11 cellular contexts compared by ENCODE assay signal in the genomic region with DNA sequence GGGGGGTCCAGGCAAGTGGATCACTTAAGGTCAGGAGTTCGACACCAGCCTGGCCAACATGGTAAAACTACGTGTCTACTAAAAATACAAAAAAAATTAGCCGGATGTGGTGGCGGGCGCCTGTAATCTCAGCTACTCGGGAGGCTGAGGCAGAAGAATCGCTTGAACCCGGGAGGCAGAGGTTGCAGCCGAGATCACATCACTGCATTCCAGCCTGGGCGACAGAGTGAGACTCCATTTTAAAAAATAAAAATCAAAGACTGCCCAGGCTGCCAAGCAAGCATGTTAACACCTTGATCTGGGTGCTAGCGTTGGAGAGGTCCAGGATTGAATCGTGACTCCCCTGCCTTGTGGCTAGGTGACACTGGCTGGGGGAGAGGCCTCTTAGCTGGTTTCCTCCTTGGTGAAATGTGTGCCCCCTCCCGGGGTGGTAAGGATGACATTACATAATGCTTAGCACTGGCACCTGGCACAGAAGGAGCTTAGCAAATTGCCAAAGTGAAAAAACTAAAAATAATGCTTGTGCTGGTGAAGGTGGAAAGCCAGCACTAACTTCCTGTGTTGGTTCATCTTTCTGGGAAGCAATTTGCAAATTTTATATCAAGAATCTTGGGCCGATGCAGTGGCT. TPM values are rescaled to one million over a fixed set of nuclear protein-coding genes. Genes with fewer than 3 reads are reported as not detected.
A peak's percentile ranks its signal among the peaks of the same experiment; 100 is the strongest.
DNase-seq lines count a peak whose midpoint lies in the region; ATAC-seq, FAIRE-seq and TF ChIP-seq lines count a peak whose summit lies in the region.
"Had no signal": no experiment of that assay in that cellular context is flagged by ENCODE, and none has a peak within 500 bp of the region (broad histone marks: within the 10 kb centered on the region; RNA-seq: fewer than 3 reads in every experiment).

No MANE protein-coding gene starts in this region.

- peak overlapping the region; percentile 6 for H3K4me2 ChIP-seq in endothelial cell of umbilical vein (ENCODE audit: insufficient read depth, low read length)
- H3K4me2 ChIP-seq in skeletal muscle satellite cell (ENCODE audit: low read length) = peak overlapping the region; percentile 100

- H3K4me3 ChIP-seq in MG63 (peak overlapping the region; percentile 15; the same call in 1 of the 2 replicates), endothelial cell of umbilical vein (replicated peaks in 1 of 3; ENCODE audit: insufficient read depth in 1 of 3, low read depth in 1 of 3, low read length in 3 of 3) (no peak overlapping the region), skeletal muscle satellite cell (ENCODE audit: low read length) (peak overlapping the region; percentile 92)

- no peak for TF ChIP-seq CTCF in CD4-positive, alpha-beta T cell (IDR thresholded peaks at IDR 0.05)
- TF ChIP-seq CTCF in endothelial cell of umbilical vein (IDR thresholded peaks at IDR 0.05; ENCODE audit: extremely low read depth in 1 of 2, insufficient read depth in 1 of 2, low read depth in 1 of 2, low read length in 2 of 2) = no peak

- no peak for FAIRE-seq in endothelial cell of umbilical vein (lab: Jason Lieb, UNC)
- FAIRE-seq: bronchial epithelial cell, urothelium cell line had no signal

- H3K4me1 ChIP-seq in endothelial cell of umbilical vein (ENCODE audit: control insufficient read depth, extremely low read depth, insufficient read depth, low read length) = peaks cover 11% of the 10 kb centered on the region
- peaks cover 18% of the 10 kb centered on the region for H3K4me1 ChIP-seq in skeletal muscle satellite cell (ENCODE audit: control insufficient read depth, insufficient read depth, low read length)

- H3K4me3 Mint-ChIP-seq in CD4-positive, alpha-beta T cell = peak overlapping the region; percentile 77

- no peak for DNase-seq in CD4-positive, alpha-beta T cell
- DNase-seq in MG63 (no peak), endothelial cell of umbilical vein (ENCODE audit: low read depth, low spot score) (no peak)
- no peak for DNase-seq in central memory CD4-positive, alpha-beta T cell

- intact Hi-C loops in CD4-positive, alpha-beta T cell (cut with DNase I, micrococcal nuclease) = loop anchor here (5.0 to 10.0 kb wide), 3 partner anchors 61 to 391 kb away; partner anchors contain the start of genes COQ4 (in 1 of the 2), FPGS (in 1 of the 2) and TRUB2 (in 1 of the 2)
- intact Hi-C loops in endothelial cell of umbilical vein (cut with micrococcal nuclease) = loop anchor here (1.0 kb wide), 1 partner anchor 10 kb away; the partner anchor contains the start of gene DNM1

- H3K27ac ChIP-seq in CD4-positive, alpha-beta T cell (ENCODE audit: low read depth, low read length) = no peak overlapping the region
- H3K27ac ChIP-seq in endothelial cell of umbilical vein (ENCODE audit: insufficient read depth, low read depth, low read length) = no peak overlapping the region

- dilution Hi-C loops in endothelial cell of umbilical vein (cut with MboI; ENCODE audit: extremely low pct_ligation_motif_present, low sequenced_read_pairs) = no loop called here

- H3K4me1 Mint-ChIP-seq in CD4-positive, alpha-beta T cell (ENCODE audit: low read depth) = peaks cover 19% of the 10 kb centered on the region

- BruUV-seq in endothelial cell of umbilical vein (replicated peaks; lab: Mats Ljungman, UMichigan) = no TSS peak

- no peaks in the 10 kb centered on the region for H3K9me1 ChIP-seq in endothelial cell of umbilical vein (replicated peaks; ENCODE audit: control insufficient read depth, extremely low read depth, insufficient read depth, low read length)

- peaks cover 15% of the 10 kb centered on the region for H3K36me3 ChIP-seq in MG63
- peaks cover 2 to 4% of the 10 kb centered on the region in 2 experiments for H3K36me3 ChIP-seq in endothelial cell of umbilical vein (ENCODE audit: control insufficient read depth in 2 of 2, extremely low read depth in 1 of 2, insufficient read depth in 2 of 2, low read length in 2 of 2)
- H3K36me3 ChIP-seq in skeletal muscle satellite cell (ENCODE audit: insufficient read depth, low read length) = peaks cover 10% of the 10 kb centered on the region
- H3K36me3 ChIP-seq: ovary had no signal

- peak overlapping the region; percentile 54 for H3K27ac Mint-ChIP-seq in CD4-positive, alpha-beta T cell

- POLR2A ChIA-PET in CD4-positive, alpha-beta T cell (lab: Charles Lee) = interaction anchor here (0.7 to 0.9 kb wide), 2 partner anchors 26 to 34 kb away, joined by 3 to 4 read pairs; no protein-coding TSS in a partner anchor
- POLR2A ChIA-PET in endothelial cell of umbilical vein (lab: Charles Lee) = no interaction called here

- no peaks in the 10 kb centered on the region for H3K27me3 ChIP-seq in CD4-positive, alpha-beta T cell (ENCODE audit: control insufficient read depth, insufficient read depth, low read length)
- no peaks in the 10 kb centered on the region for H3K27me3 ChIP-seq in MG63
- no peaks in the 10 kb centered on the region for H3K27me3 ChIP-seq in endothelial cell of umbilical vein (ENCODE audit: control insufficient read depth in 2 of 2, insufficient read depth in 2 of 2, low read length in 2 of 2)
- H3K27me3 ChIP-seq in skeletal muscle satellite cell (ENCODE audit: control insufficient read depth, insufficient read depth, low read length) = no peaks in the 10 kb centered on the region
- H3K27me3 ChIP-seq: ovary had no signal

- no peak for TF ChIP-seq POLR2A in endothelial cell of umbilical vein (IDR thresholded peaks at IDR 0.05; ENCODE audit: low read depth, low read length)

- peaks cover 19% of the 10 kb centered on the region for H3K36me3 Mint-ChIP-seq in CD4-positive, alpha-beta T cell (ENCODE audit: low read depth)

- H3K9ac ChIP-seq in endothelial cell of umbilical vein (replicated peaks; ENCODE audit: extremely low read depth, insufficient read depth, low read length) (no peak overlapping the region), skeletal muscle satellite cell (ENCODE audit: low read depth, low read length) (peak overlapping the region; percentile 99)

- CTCF ChIA-PET in CD4-positive, alpha-beta T cell (lab: Charles Lee) = interaction anchor here (1.3 to 1.8 kb wide), 2 partner anchors 10 to 57 kb away, joined by 3 to 4 read pairs; partner anchors contain the start of gene DNM1
- CTCF ChIA-PET in endothelial cell of umbilical vein (lab: Charles Lee) = interaction anchor here (0.6 to 2.2 kb wide), 15 partner anchors 8 to 147 kb away, joined by 3 to 14 read pairs (median 3); partner anchors contain the start of gene DNM1

- no peaks in the 10 kb centered on the region for H3K9me3 Mint-ChIP-seq in CD4-positive, alpha-beta T cell

- H3K79me2 ChIP-seq in endothelial cell of umbilical vein (ENCODE audit: control insufficient read depth, insufficient read depth, low read length) = peaks cover 15% of the 10 kb centered on the region

- no peak for ATAC-seq in CD4-positive, alpha-beta T cell (ENCODE audit: poor library complexity)
- ATAC-seq in GM18870 (IDR thresholded peaks at IDR 0.05; ENCODE audit: unreplicated experiment) (no peak), GM21619 (IDR thresholded peaks at IDR 0.05; ENCODE audit: unreplicated experiment) (no peak), GM19467 (IDR thresholded peaks at IDR 0.05; ENCODE audit: unreplicated experiment) (no peak)

- peak overlapping the region; percentile 46 for H2AFZ ChIP-seq in endothelial cell of umbilical vein (ENCODE audit: low read depth, low read length)

- no peaks in the 10 kb centered on the region for H3K27me3 Mint-ChIP-seq in CD4-positive, alpha-beta T cell

- H3K9me3 ChIP-seq in CD4-positive, alpha-beta T cell (ENCODE audit: control insufficient read depth, low read length) = no peaks in the 10 kb centered on the region
- H3K9me3 ChIP-seq in MG63 = no peaks in the 10 kb centered on the region
- H3K9me3 ChIP-seq in endothelial cell of umbilical vein (replicated peaks; ENCODE audit: control insufficient read depth, insufficient read depth, low read length) = no peaks in the 10 kb centered on the region
- no peaks in the 10 kb centered on the region for H3K9me3 ChIP-seq in skeletal muscle satellite cell (replicated peaks; ENCODE audit: low read length)
- H3K9me3 ChIP-seq: ovary had no signal

- no peaks in the 10 kb centered on the region for H4K20me1 ChIP-seq in endothelial cell of umbilical vein (replicated peaks; ENCODE audit: control insufficient read depth, extremely low read depth, insufficient read depth, low read length)

RNA-seq across cellular contexts. Expression of gene CIZ1, which starts 2.2 kb away (rescaled TPM):
- total RNA-seq in CD4-positive, alpha-beta T cell = 100 to 1,000 TPM; 106 to 107 TPM
- total RNA-seq in MG63 (2014; rRNA removed; shearing (Covaris generic); ENCODE audit: low replicate concordance) = 5.4 and 12.2 TPM in 2 replicates
- total RNA-seq in endothelial cell of umbilical vein = 143 and 150 TPM in 2 replicates
- polyA plus RNA-seq in endothelial cell of umbilical vein = 88.3 and 97.2 TPM in 2 replicates
- 61.2 and 64.5 TPM in 2 replicates for polyA plus RNA-seq in endothelial cell of umbilical vein (2011; cell fraction: cytosol; rRNA removed)
- polyA plus RNA-seq in endothelial cell of umbilical vein (2011; cell fraction: nucleus; rRNA removed) = 129 and 141 TPM in 2 replicates
- polyA plus RNA-seq in endothelial cell of umbilical vein (2012) = 106 and 126 TPM in 2 replicates
- polyA minus RNA-seq in endothelial cell of umbilical vein = 72.8 and 92.2 TPM in 2 replicates
- 89.1 TPM for polyA minus RNA-seq in endothelial cell of umbilical vein (2011; cell fraction: cytosol; rRNA and poly(A)+ RNA removed)
- 32.6 and 40.5 TPM in 2 replicates for polyA minus RNA-seq in endothelial cell of umbilical vein (2011; cell fraction: nucleus; rRNA and poly(A)+ RNA removed)
- 22.1 and 31.5 TPM in 2 replicates for total RNA-seq in skeletal muscle satellite cell (2012; rRNA removed)

RNA-seq across cellular contexts. Expression of gene DNM1, which starts 9.6 kb away (rescaled TPM):
- 1 to 10 TPM; 1.8 to 2.5 TPM for total RNA-seq in CD4-positive, alpha-beta T cell
- 0.20 and 0.30 TPM in 2 replicates for total RNA-seq in MG63 (2014; rRNA removed; shearing (Covaris generic); ENCODE audit: low replicate concordance)
- 2.9 and 7.9 TPM in 2 replicates for total RNA-seq in endothelial cell of umbilical vein
- 0.59 TPM in 2 replicates for polyA plus RNA-seq in endothelial cell of umbilical vein
- polyA plus RNA-seq in endothelial cell of umbilical vein (2011; cell fraction: cytosol; rRNA removed) = 0.21 and 0.28 TPM in 2 replicates
- 2.7 and 3.9 TPM in 2 replicates for polyA plus RNA-seq in endothelial cell of umbilical vein (2011; cell fraction: nucleus; rRNA removed)
- polyA plus RNA-seq in endothelial cell of umbilical vein (2012) = 0.75 and 1.3 TPM in 2 replicates
- 1.3 and 1.8 TPM in 2 replicates for polyA minus RNA-seq in endothelial cell of umbilical vein
- polyA minus RNA-seq in endothelial cell of umbilical vein (2011; cell fraction: cytosol; rRNA and poly(A)+ RNA removed) = 1.6 TPM
- 2.1 and 2.2 TPM in 2 replicates for polyA minus RNA-seq in endothelial cell of umbilical vein (2011; cell fraction: nucleus; rRNA and poly(A)+ RNA removed)
- total RNA-seq in skeletal muscle satellite cell (2012; rRNA removed) = 1.0 and 4.2 TPM in 2 replicates

RNA-seq across cellular contexts. Expression of gene BBLN, which starts 33.5 kb away (rescaled TPM):
- 10 to 100 TPM; 53.6 to 55.9 TPM for total RNA-seq in CD4-positive, alpha-beta T cell
- 37.3 and 57.0 TPM in 2 replicates for total RNA-seq in MG63 (2014; rRNA removed; shearing (Covaris generic); ENCODE audit: low replicate concordance)
- total RNA-seq in endothelial cell of umbilical vein = 51.0 and 53.2 TPM in 2 replicates
- 124 and 206 TPM in 2 replicates for polyA plus RNA-seq in endothelial cell of umbilical vein
- 56.1 and 94.1 TPM in 2 replicates for polyA plus RNA-seq in endothelial cell of umbilical vein (2011; cell fraction: cytosol; rRNA removed)
- 17.1 and 22.5 TPM in 2 replicates for polyA plus RNA-seq in endothelial cell of umbilical vein (2011; cell fraction: nucleus; rRNA removed)
- polyA plus RNA-seq in endothelial cell of umbilical vein (2012) = 54.3 and 72.4 TPM in 2 replicates
- polyA minus RNA-seq in endothelial cell of umbilical vein = 15.7 and 17.6 TPM in 2 replicates
- 97.0 TPM for polyA minus RNA-seq in endothelial cell of umbilical vein (2011; cell fraction: cytosol; rRNA and poly(A)+ RNA removed)
- 5.4 and 7.8 TPM in 2 replicates for polyA minus RNA-seq in endothelial cell of umbilical vein (2011; cell fraction: nucleus; rRNA and poly(A)+ RNA removed)
- total RNA-seq in skeletal muscle satellite cell (2012; rRNA removed) = 35.2 and 41.3 TPM in 2 replicates

RNA-seq across cellular contexts. Expression of gene LCN2, which starts 44.3 kb away (rescaled TPM):
- total RNA-seq in CD4-positive, alpha-beta T cell = not detected
- total RNA-seq in MG63 (2014; rRNA removed; shearing (Covaris generic); ENCODE audit: low replicate concordance) = not detected in 2 replicates
- not detected in 2 replicates for total RNA-seq in endothelial cell of umbilical vein
- not detected in 2 replicates for polyA plus RNA-seq in endothelial cell of umbilical vein
- polyA plus RNA-seq in endothelial cell of umbilical vein (2011; cell fraction: cytosol; rRNA removed) = not detected in 2 replicates
- polyA plus RNA-seq in endothelial cell of umbilical vein (2011; cell fraction: nucleus; rRNA removed) = not detected in 2 replicates
- polyA plus RNA-seq in endothelial cell of umbilical vein (2012) = not detected in 2 replicates
- polyA minus RNA-seq in endothelial cell of umbilical vein = not detected in 2 replicates
- 1.2 TPM for polyA minus RNA-seq in endothelial cell of umbilical vein (2011; cell fraction: cytosol; rRNA and poly(A)+ RNA removed)
- not detected in 2 replicates for polyA minus RNA-seq in endothelial cell of umbilical vein (2011; cell fraction: nucleus; rRNA and poly(A)+ RNA removed)
- total RNA-seq in skeletal muscle satellite cell (2012; rRNA removed) = not detected in 2 replicates

Comparison
In these comparisons a context has a peak if more than half of its experiments do, and no peak if none do; other contexts are left out.
1. H3K4me3 ChIP-seq: peak in MG63 (single experiment) and skeletal muscle satellite cell (single experiment); none in endothelial cell of umbilical vein (0 of 3).